In the genomic region with DNA sequence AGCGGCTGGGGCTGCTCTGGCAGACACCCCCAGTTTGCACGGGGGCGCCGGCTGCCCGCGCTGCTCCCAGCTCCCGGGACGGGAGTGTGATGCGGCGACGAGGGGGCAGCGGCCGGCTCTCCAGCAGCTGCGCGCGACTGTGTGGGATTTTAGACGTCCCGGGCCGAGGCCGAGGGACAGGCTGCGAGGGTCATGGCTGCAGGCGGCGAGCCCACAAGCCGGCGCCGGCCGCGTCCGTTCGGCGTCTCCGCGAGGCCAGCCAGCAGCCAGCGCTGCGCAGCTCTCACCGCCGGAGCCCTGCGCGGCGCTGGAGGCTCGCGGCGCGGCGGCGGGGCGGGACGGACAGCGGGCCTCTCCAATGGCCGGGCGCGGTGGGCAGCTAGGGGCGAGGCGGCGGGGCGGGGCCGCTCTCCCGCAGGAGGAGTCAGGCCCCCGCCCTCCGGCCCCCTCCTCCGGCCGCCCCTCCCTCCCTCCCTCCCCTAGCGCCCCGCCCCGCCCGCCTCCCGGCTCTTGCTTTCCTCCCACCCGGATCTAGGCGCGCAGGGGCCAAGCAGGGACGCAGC, we compare ENCODE assay signal across 9 cellular contexts. TPM values are rescaled to one million over a fixed set of nuclear protein-coding genes. Genes with fewer than 3 reads are reported as not detected.
DNase-seq lines count a peak whose midpoint lies in the region; ATAC-seq, FAIRE-seq and TF ChIP-seq lines count a peak whose summit lies in the region.
"Had no signal": no experiment of that assay in that cellular context is flagged by ENCODE, and none has a peak within 500 bp of the region (broad histone marks: within the 10 kb centered on the region; RNA-seq: fewer than 3 reads in every experiment).

Gene FZD4, minus strand, starts transcription at position 285 of the 563 bp plus-strand sequence. CDS start 310 bp downstream, outside the sequence.

- no peaks in the 10 kb centered on the region for H3K9me2 ChIP-seq in SK-N-SH
- H3K9me2 ChIP-seq in hepatocyte (replicated peaks; ENCODE audit: insufficient read depth), result no peaks in the 10 kb centered on the region

- H4K20me1 ChIP-seq in SK-N-SH (ENCODE audit: insufficient read depth), result no peaks in the 10 kb centered on the region
- H4K20me1 ChIP-seq in GM12878 (ENCODE audit: control insufficient read depth, insufficient read depth), result no peaks in the 10 kb centered on the region
- H4K20me1 ChIP-seq in hepatocyte (ENCODE audit: insufficient read depth, poor library complexity, severe bottlenecking), result peaks cover 5% of the 10 kb centered on the region

- TF ChIP-seq CTCF in SK-N-SH (IDR thresholded peaks at IDR 0.05) (no peak), GM12878 (IDR thresholded peaks at IDR 0.05 in 2 of 3, conservative IDR thresholded peaks at IDR 0.05 in 1 of 3; ENCODE audit: control insufficient read depth in 2 of 3, extremely low read depth in 1 of 3, insufficient read depth in 1 of 3, low read depth in 3 of 3, low read length in 3 of 3) (no peak), hepatocyte (IDR thresholded peaks at IDR 0.05; ENCODE audit: poor library complexity) (peak; percentile 1)

- H3K4me3 ChIP-seq in MG63, result peak within 1 kb of the TSS; percentile 73
- peak within 1 kb of the TSS; percentile 71 to 95 for H3K4me3 ChIP-seq in SK-N-SH (ENCODE audit: low read depth in 2 of 2, low read length in 1 of 2)
- peak within 1 kb of the TSS; percentile 98 for H3K4me3 ChIP-seq in GM12878
- H3K4me3 ChIP-seq in hepatocyte, result peak within 1 kb of the TSS; percentile 79

- no peaks in the 10 kb centered on the region for H3K79me2 ChIP-seq in SK-N-SH (ENCODE audit: insufficient read depth)
- no peaks in the 10 kb centered on the region for H3K79me2 ChIP-seq in GM12878 (ENCODE audit: control insufficient read depth, insufficient read depth, low read length)
- peaks cover 35% of the 10 kb centered on the region for H3K79me2 ChIP-seq in hepatocyte

- no peak for TF ChIP-seq POLR2A in GM12878 (IDR thresholded peaks at IDR 0.05; ENCODE audit: low read depth, low read length)

- H3K4me2 ChIP-seq in SK-N-SH (peak within 1 kb of the TSS; percentile 96), GM12878 (ENCODE audit: control insufficient read depth, insufficient read depth) (peak within 1 kb of the TSS; percentile 88), hepatocyte (peak within 1 kb of the TSS; percentile 95)

- H3K27me3 ChIP-seq in MG63 (peaks cover 3% of the 10 kb centered on the region), SK-N-SH (ENCODE audit: insufficient read depth) (no peaks in the 10 kb centered on the region), GM12878 (replicated peaks in 1 of 2; ENCODE audit: control insufficient read depth in 2 of 2, insufficient read depth in 2 of 2, low read length in 1 of 2) (peaks cover 3 to 9% of the 10 kb centered on the region in 2 experiments; a peak in 2 of 4 replicates), hepatocyte (no peaks in the 10 kb centered on the region)

- CTCF ChIA-PET in HEK293T (lab: Yijun Ruan, JAX) (interaction anchor here (2.4 kb wide), 1 partner anchor 16 kb away, joined by 9 read pairs; no protein-coding TSS in a partner anchor), SK-N-SH (lab: Yijun Ruan, JAX) (interaction anchor here (0.8 to 4.2 kb wide), 6 partner anchors 13 to 40 kb away, joined by 3 to 20 read pairs (median 4); no protein-coding TSS in a partner anchor), GM12878 (lab: Yijun Ruan, JAX) (interaction anchor here (1.0 kb wide), 1 partner anchor 335 kb away, joined by 3 read pairs; no protein-coding TSS in a partner anchor)

- H3K36me3 ChIP-seq in MG63 (no peaks in the 10 kb centered on the region), SK-N-SH (replicated peaks in 1 of 2; ENCODE audit: control insufficient read depth in 1 of 2, insufficient read depth in 2 of 2, low read length in 1 of 2) (peaks cover 5 to 17% of the 10 kb centered on the region in 2 experiments), GM12878 (ENCODE audit: control insufficient read depth in 2 of 2, insufficient read depth in 2 of 2, low read length in 1 of 2) (no peaks in the 10 kb centered on the region), hepatocyte (replicated peaks; ENCODE audit: insufficient read depth, low read depth) (no peaks in the 10 kb centered on the region)

- no peak for TF ChIP-seq RAD21 in SK-N-SH (IDR thresholded peaks at IDR 0.05; ENCODE audit: low read length)
- no peak for TF ChIP-seq RAD21 in GM12878 (IDR thresholded peaks at IDR 0.05; ENCODE audit: insufficient read depth, low read depth, low read length)

- peaks cover 13% of the 10 kb centered on the region for H3F3A ChIP-seq in SK-N-SH (replicated peaks; ENCODE audit: insufficient read depth)

- no TSS peak for BruUV-seq in GM12878 (replicated peaks; lab: Mats Ljungman, UMichigan)

- TF ChIP-seq EP300 in SK-N-SH (IDR thresholded peaks at IDR 0.05; ENCODE audit: borderline replicate concordance in 1 of 2, low read depth in 1 of 2, low read length in 1 of 2), result no peak
- no peak for TF ChIP-seq EP300 in GM12878 (IDR thresholded peaks at IDR 0.05; ENCODE audit: borderline replicate concordance in 1 of 2, control insufficient read depth in 1 of 2, low read depth in 2 of 2, low read length in 2 of 2)

- H3K9me3 ChIP-seq in MG63 (no peaks in the 10 kb centered on the region), SK-N-SH (no peaks in the 10 kb centered on the region), GM12878 (replicated peaks; ENCODE audit: control insufficient read depth, insufficient read depth, low read length) (no peaks in the 10 kb centered on the region), hepatocyte (ENCODE audit: low read depth) (no peaks in the 10 kb centered on the region)

- in situ Hi-C loops in GM12878 (cut with MboI), result no loop called here

- SMC1A ChIA-PET in GM12878 (lab: Charles Lee; ENCODE audit: uncharacterized antibody, unreplicated experiment), result interaction anchor here (1.1 kb wide), 2 partner anchors 16 to 466 kb away, joined by 3 read pairs; no protein-coding TSS in a partner anchor

- intact Hi-C loops in GM12878 (cut with micrococcal nuclease; ENCODE audit: unreplicated experiment), result no loop called here

- H3K27ac ChIP-seq in SK-N-SH (ENCODE audit: low read depth in 2 of 2, low read length in 1 of 2) (peak within 1 kb of the TSS; percentile 35 to 58; a peak in 3 of 4 replicates), GM12878 (ENCODE audit: control insufficient read depth, insufficient read depth) (no peak within 1 kb of the TSS), hepatocyte (peak within 1 kb of the TSS; percentile 95)

- H3K4me1 ChIP-seq in SK-N-SH (ENCODE audit: control insufficient read depth in 1 of 2, insufficient read depth in 2 of 2, low read depth in 1 of 2, low read length in 1 of 2) (peaks cover 9 to 25% of the 10 kb centered on the region in 2 experiments; a peak in 2 of 4 replicates), GM12878 (ENCODE audit: control insufficient read depth, insufficient read depth, low read length) (no peaks in the 10 kb centered on the region; the same call in 1 of the 2 replicates), hepatocyte (ENCODE audit: insufficient read depth) (peaks cover 41% of the 10 kb centered on the region)

- FAIRE-seq in GM12878 (lab: Jason Lieb, UNC), result no peak
- FAIRE-seq: G401.6 had no signal

- ATAC-seq in GM12878, result peak; percentile 98

- H3K9ac ChIP-seq in SK-N-SH (peak within 1 kb of the TSS; percentile 72), GM12878 (ENCODE audit: control insufficient read depth, insufficient read depth, low read length) (no peak within 1 kb of the TSS; the same call in 1 of the 2 replicates)

- peak; percentile 16 for DNase-seq in NK-92 treated with Interleukin-12 subunit alpha and Interleukin-12 subunit beta, amount 100 ng/mL, for 24 hours (lab: John Stamatoyannopoulos, UW)
- DNase-seq in NK-92 (lab: John Stamatoyannopoulos, UW; ENCODE audit: unreplicated experiment) (no peak), HEK293T (ENCODE audit: extremely low spot score) (peak; percentile 95), MG63 (peak; percentile 90), SK-N-SH (peak; percentile 98), GM12878 (ENCODE audit: low read depth, low spot score) (no peak), hepatocyte (ENCODE audit: low spot score) (peak; percentile 97), pulmonary artery endothelial cell (ENCODE audit: low read depth, low spot score) (no peak)

- H2AFZ ChIP-seq in SK-N-SH (ENCODE audit: low read depth) (peak within 1 kb of the TSS; percentile 96), GM12878 (ENCODE audit: control insufficient read depth, low read depth, low read length) (peak within 1 kb of the TSS; percentile 73), hepatocyte (peak within 1 kb of the TSS; percentile 60)

- POLR2A ChIA-PET in HEK293T (lab: Yijun Ruan, JAX) (interaction anchor here (1.0 to 1.6 kb wide), 5 partner anchors 11 to 82 kb away, joined by 3 to 6 read pairs (median 4); partner anchors contain the start of gene TMEM135), SK-N-SH (lab: Yijun Ruan, JAX) (no interaction called here), GM12878 (lab: Charles Lee) (no interaction called here)

- 0% methylated on average over 9 of the region's 71 CpGs for WGBS in SK-N-SH (ENCODE audit: low lambda C conversion rate)
- 1% methylated on average over 56 of the region's 71 CpGs for WGBS in GM12878 (ENCODE audit: insufficient coverage, insufficient replicate concordance, low lambda C conversion rate, missing lambda C conversion rate)
- under 1% methylated on average over 27 of the region's 71 CpGs for WGBS in hepatocyte (ENCODE audit: low lambda C conversion rate, missing lambda C conversion rate)

- RAD21 ChIA-PET in GM12878 (lab: Charles Lee; ENCODE audit: unreplicated experiment), result interaction anchor here (0.6 to 1.5 kb wide), 3 partner anchors 16 to 155 kb away, joined by 3 to 5 read pairs (median 3); no protein-coding TSS in a partner anchor

RNA-seq across cellular contexts. Expression of gene FZD4, which starts in this region (rescaled TPM):
- total RNA-seq in MG63 (2014; rRNA removed; shearing (Covaris generic); ENCODE audit: low replicate concordance), result 0.16 and 0.99 TPM in 2 replicates
- polyA plus RNA-seq in SK-N-SH (2012; rRNA removed), result 0.72 and 0.93 TPM in 2 replicates
- 0.81 and 0.82 TPM in 2 replicates for polyA plus RNA-seq in SK-N-SH (2012; cell fraction: cytosol; rRNA removed)
- 0.62 and 1.0 TPM in 2 replicates for polyA plus RNA-seq in SK-N-SH (2012; cell fraction: nucleus; rRNA removed)
- total RNA-seq in GM12878 (2013; cell fraction: nucleolus; rRNA removed), result 0.04 and 0.22 TPM in 2 replicates
- under 0.01 TPM in 1 of 2 replicates, not detected in the other for total RNA-seq in GM12878 (2014; rRNA removed)
- total RNA-seq in GM12878 (2014; rRNA removed; fragmentation: Illumina TruSeq; extraction: Trizol), result under 0.01 TPM in 1 of 2 replicates, not detected in the other
- 0.05 and 0.13 TPM in 2 replicates for total RNA-seq in GM12878 (2021)
- not detected for polyA plus RNA-seq in GM12878 (2011; ENCODE audit: low read depth)
- polyA plus RNA-seq in GM12878 (2011; rRNA removed), result 0.01 TPM in 2 replicates
- 0.03 TPM in 2 replicates for polyA plus RNA-seq in GM12878 (2011; cell fraction: cytosol; rRNA removed)
- polyA plus RNA-seq in GM12878 (2011; cell fraction: nucleus; rRNA removed), result 0.01 and 0.03 TPM in 2 replicates
- not detected in 2 replicates for polyA plus RNA-seq in GM12878 (2012)
- polyA plus RNA-seq in GM12878 (2014; fragmentation: Illumina TruSeq; extraction: Trizol), result not detected in 2 replicates
- polyA plus RNA-seq in GM12878 (2014; fragmentation: Nextera tagmentation; extraction: Ambion mirVana), result not detected
- 0.01 TPM in 1 of 2 replicates, not detected in the other for polyA plus RNA-seq in GM12878 (2014; rRNA removed)
- polyA plus RNA-seq in GM12878 (2016; fragmentation: Nextera tagmentation; extraction: Ambion mirVana), result not detected
- 0.05 and 0.07 TPM in 2 replicates for polyA minus RNA-seq in GM12878 (2011; rRNA and poly(A)+ RNA removed)
- polyA minus RNA-seq in GM12878 (2011; cell fraction: cytosol; rRNA and poly(A)+ RNA removed), result 0.13 and 0.31 TPM in 2 replicates
- under 0.01 and 0.10 TPM in 2 replicates for polyA minus RNA-seq in GM12878 (2011; cell fraction: nucleus; rRNA and poly(A)+ RNA removed)
- total RNA-seq in hepatocyte, result 17.6 and 18.9 TPM in 2 replicates
- 6.8 and 7.7 TPM in 2 replicates for polyA plus RNA-seq in hepatocyte
- total RNA-seq in pulmonary artery endothelial cell, result 167 and 199 TPM in 2 replicates

Comparison
In these comparisons a context has a peak if more than half of its experiments do, and no peak if none do; other contexts are left out.
1. DNase-seq: peak in NK-92 treated with Interleukin-12 subunit alpha and Interleukin-12 subunit beta, amount 100 ng/mL, for 24 hours (single experiment), HEK293T (single experiment), SK-N-SH (single experiment) and hepatocyte (single experiment); none in NK-92 (single experiment), GM12878 (single experiment) and pulmonary artery endothelial cell (single experiment).
2. Peak in DNase-seq and H3K4me3 ChIP-seq in MG63; RNA of the gene not detected or under 1 TPM.
3. Peak in ATAC-seq, H3K4me3 ChIP-seq and H3K4me2 ChIP-seq in GM12878; RNA of the gene not detected or under 1 TPM.
4. Peak in every context shown above with its lines, with median percentiles within 50 percentile points of each other: H3K4me3 ChIP-seq, H2AFZ ChIP-seq and H3K4me2 ChIP-seq.